In genomic region chr2:224059178-224059577, GRCh38 we compare ENCODE assay signal across 20 cellular contexts. TPM values are rescaled to one million over a fixed set of nuclear protein-coding genes. Genes with fewer than 3 reads are reported as not detected.
DNase-seq lines count a peak whose midpoint lies in the region; ATAC-seq and TF ChIP-seq lines count a peak whose summit lies in the region.
"Had no signal": no experiment of that assay in that cellular context is flagged by ENCODE, and none has a peak within 500 bp of the region (broad histone marks: within the 10 kb centered on the region; RNA-seq: fewer than 3 reads in every experiment).

No MANE protein-coding gene starts in this region.

- TF ChIP-seq CTCF in mammary epithelial cell (conservative IDR thresholded peaks at IDR 0.05 in 1 of 2, IDR thresholded peaks at IDR 0.05 in 1 of 2; ENCODE audit: extremely low read depth in 1 of 2, insufficient read depth in 1 of 2, low read depth in 1 of 2, low read length in 2 of 2) = no peak
- no peak for TF ChIP-seq CTCF in breast epithelium (IDR thresholded peaks at IDR 0.05)
- TF ChIP-seq CTCF in foreskin keratinocyte (conservative IDR thresholded peaks at IDR 0.05) = no peak
- TF ChIP-seq CTCF in tibial nerve (IDR thresholded peaks at IDR 0.05) = no peak

- H4K20me1 ChIP-seq in mammary epithelial cell (ENCODE audit: insufficient read depth, low read length) = no peaks in the 10 kb centered on the region
- H4K20me1 ChIP-seq: BLaER1 had no signal

- no peak overlapping the region for H3K27ac ChIP-seq in mammary epithelial cell (ENCODE audit: insufficient read depth, low read depth, low read length)
- H3K27ac ChIP-seq in breast epithelium = no peak overlapping the region
- no peak overlapping the region for H3K27ac ChIP-seq in foreskin keratinocyte
- H3K27ac ChIP-seq in tibial nerve = no peak overlapping the region
- H3K27ac ChIP-seq: 22Rv1, BLaER1, C4-2B had no signal

- H3K9ac ChIP-seq in mammary epithelial cell (ENCODE audit: insufficient read depth, low read length) = no peak overlapping the region
- H3K9ac ChIP-seq: BLaER1 had no signal

- H3K4me1 Mint-ChIP-seq in stimulated activated effector memory CD8-positive, alpha-beta T cell treated with anti-CD3 and anti-CD28 coated beads, Interleukin-12 subunit alpha, Interleukin-12 subunit beta, amount 100 ng/mL, for 72 hours = no peaks in the 10 kb centered on the region
- H3K4me1 Mint-ChIP-seq: B cell; CD4-positive, CD25-positive, alpha-beta regulatory T cell had no signal

- H3K4me3 Mint-ChIP-seq in stimulated activated effector memory CD8-positive, alpha-beta T cell treated with anti-CD3 and anti-CD28 coated beads, Interleukin-12 subunit alpha, Interleukin-12 subunit beta, amount 100 ng/mL, for 72 hours = no peak overlapping the region
- H3K4me3 Mint-ChIP-seq: B cell; CD4-positive, CD25-positive, alpha-beta regulatory T cell; CD8-positive, alpha-beta T cell; GM23338; H9 had no signal

- H3K27me3 ChIP-seq in mammary epithelial cell (ENCODE audit: insufficient read depth, low read length) = no peaks in the 10 kb centered on the region
- H3K27me3 ChIP-seq in breast epithelium = no peaks in the 10 kb centered on the region
- H3K27me3 ChIP-seq in foreskin keratinocyte = no peaks in the 10 kb centered on the region
- no peaks in the 10 kb centered on the region for H3K27me3 ChIP-seq in tibial nerve
- H3K27me3 ChIP-seq: BLaER1 had no signal

- WGBS in mammary epithelial cell (ENCODE audit: low coverage, missing lambda C conversion rate) = 67% methylated on average over 1 of the region's 1 CpG
- WGBS in tibial nerve, 2 donors = 80 to 82% methylated on average over 1 of the region's 1 CpG

- H3K9me3 ChIP-seq in mammary epithelial cell (replicated peaks; ENCODE audit: insufficient read depth, low read length) (peaks cover 9% of the 10 kb centered on the region), breast epithelium (no peaks in the 10 kb centered on the region), tibial nerve (no peaks in the 10 kb centered on the region)
- H3K9me3 ChIP-seq: BLaER1 had no signal

- BruUV-seq in mammary epithelial cell (replicated peaks; lab: Mats Ljungman, UMichigan) = no TSS peak

- H3K4me1 ChIP-seq in mammary epithelial cell (ENCODE audit: insufficient read depth, low read length) = peaks cover 5% of the 10 kb centered on the region
- H3K4me1 ChIP-seq in breast epithelium = no peaks in the 10 kb centered on the region
- H3K4me1 ChIP-seq in foreskin keratinocyte = no peaks in the 10 kb centered on the region
- no peaks in the 10 kb centered on the region for H3K4me1 ChIP-seq in tibial nerve
- H3K4me1 ChIP-seq: BLaER1 had no signal

- H3K79me2 ChIP-seq in mammary epithelial cell (ENCODE audit: insufficient read depth, low read length) = no peaks in the 10 kb centered on the region

- H3K4me3 ChIP-seq in mammary epithelial cell (replicated peaks in 1 of 3; ENCODE audit: insufficient read depth in 1 of 3, low read depth in 2 of 3, low read length in 3 of 3) = no peak overlapping the region
- H3K4me3 ChIP-seq in breast epithelium = no peak overlapping the region
- H3K4me3 ChIP-seq in tibial nerve = no peak overlapping the region
- H3K4me3 ChIP-seq: BLaER1, GM12878, GM23338 had no signal

- peak; percentile 85 for DNase-seq in mammary epithelial cell
- DNase-seq in breast epithelium (ENCODE audit: low spot score in 2 of 2) = no peak
- DNase-seq in foreskin keratinocyte = peak; percentile 50 to 70
- DNase-seq in stimulated activated effector memory CD8-positive, alpha-beta T cell treated with anti-CD3 and anti-CD28 coated beads, Interleukin-12 subunit alpha, Interleukin-12 subunit beta, amount 100 ng/mL, for 72 hours (ENCODE audit: low spot score in 2 of 2) = no peak
- DNase-seq in tibial nerve (ENCODE audit: low spot score in 2 of 2) = no peak
- DNase-seq: CD4-positive, CD25-positive, alpha-beta regulatory T cell; CD8-positive, alpha-beta T cell; DMS 273 treated with DMSO at 0.1 percent for 48 hours; DMS79; EL; GDM1; H9 had no signal

- TF ChIP-seq POLR2A in breast epithelium (IDR thresholded peaks at IDR 0.05) (no peak), tibial nerve (IDR thresholded peaks at IDR 0.05) (no peak)

- H3K36me3 ChIP-seq in mammary epithelial cell (ENCODE audit: insufficient read depth, low read length) = no peaks in the 10 kb centered on the region
- no peaks in the 10 kb centered on the region for H3K36me3 ChIP-seq in breast epithelium
- no peaks in the 10 kb centered on the region for H3K36me3 ChIP-seq in tibial nerve
- H3K36me3 ChIP-seq: BLaER1 had no signal

- peak overlapping the region; percentile 14 for H2AFZ ChIP-seq in mammary epithelial cell (ENCODE audit: low read depth, low read length)
- H2AFZ ChIP-seq: GM23338 had no signal

- no peaks in the 10 kb centered on the region for H3K36me3 Mint-ChIP-seq in stimulated activated effector memory CD8-positive, alpha-beta T cell treated with anti-CD3 and anti-CD28 coated beads, Interleukin-12 subunit alpha, Interleukin-12 subunit beta, amount 100 ng/mL, for 72 hours
- H3K36me3 Mint-ChIP-seq: CD4-positive, CD25-positive, alpha-beta regulatory T cell; CD8-positive, alpha-beta T cell had no signal

- no peaks in the 10 kb centered on the region for H3K9me3 Mint-ChIP-seq in stimulated activated effector memory CD8-positive, alpha-beta T cell treated with anti-CD3 and anti-CD28 coated beads, Interleukin-12 subunit alpha, Interleukin-12 subunit beta, amount 100 ng/mL, for 72 hours
- H3K9me3 Mint-ChIP-seq: GM23338 had no signal

- CTCF ChIA-PET in mammary epithelial cell (lab: Charles Lee; ENCODE audit: low non-redundant PET) = interaction anchor here (0.6 kb wide), 1 partner anchor 85 kb away, joined by 6 read pairs; no protein-coding TSS in a partner anchor

- TF ChIP-seq EP300 in tibial nerve (IDR thresholded peaks at IDR 0.05) = no peak

- in situ Hi-C loops in mammary epithelial cell (cut with MboI; ENCODE audit: low sequenced_read_pairs in 2 of 2) = no loop called here

- peak; percentile 75 for ATAC-seq in foreskin keratinocyte
- peak; percentile 39 for ATAC-seq in stimulated activated effector memory CD8-positive, alpha-beta T cell treated with anti-CD3 and anti-CD28 coated beads, Interleukin-12 subunit alpha, Interleukin-12 subunit beta, amount 100 ng/mL, for 72 hours
- no peak for ATAC-seq in GM19455 (IDR thresholded peaks at IDR 0.05; ENCODE audit: unreplicated experiment)
- ATAC-seq: CD8-positive, alpha-beta T cell; GM12878; GM23338; HCT116 had no signal

- H3K27ac Mint-ChIP-seq in stimulated activated effector memory CD8-positive, alpha-beta T cell treated with anti-CD3 and anti-CD28 coated beads, Interleukin-12 subunit alpha, Interleukin-12 subunit beta, amount 100 ng/mL, for 72 hours = no peak overlapping the region
- H3K27ac Mint-ChIP-seq: B cell; CD4-positive, CD25-positive, alpha-beta regulatory T cell; CD8-positive, alpha-beta T cell; GM23338 had no signal

- intact Hi-C loops in mammary epithelial cell (cut with micrococcal nuclease) = no loop called here
- intact Hi-C loops in breast epithelium (cut with DNase I; ENCODE audit: low total_unique reads) = no loop called here

- H3K4me2 ChIP-seq in mammary epithelial cell (ENCODE audit: insufficient read depth, low read depth, low read length) = no peak overlapping the region
- H3K4me2 ChIP-seq: BLaER1, GM23338 had no signal

- dilution Hi-C loops in mammary epithelial cell (cut with HindIII; ENCODE audit: low sequenced_read_pairs) = no loop called here

RNA-seq across cellular contexts. Expression of gene SERPINE2, which starts 20.1 kb away (rescaled TPM):
- total RNA-seq in mammary epithelial cell (100 to 1,000 TPM; 490 to 535 TPM), breast epithelium (10 to 100 TPM in 2 of 3 donors, 1 to 10 TPM in 1; 1.8 to 44.6 (median 11.9) TPM), foreskin keratinocyte (305 and 634 TPM in 2 replicates), tibial nerve (10 to 100 TPM; 25.5 to 94.5 (median 38.5) TPM)
- polyA plus RNA-seq in mammary epithelial cell (307 TPM), foreskin keratinocyte (244 and 452 TPM in 2 replicates)
- polyA minus RNA-seq in mammary epithelial cell = 235 TPM

Comparison
In these comparisons a context has a peak if more than half of its experiments do, and no peak if none do; other contexts are left out.
1. DNase-seq: peak in mammary epithelial cell (single experiment) and foreskin keratinocyte (2 of 2); none in breast epithelium (0 of 2), stimulated activated effector memory CD8-positive, alpha-beta T cell treated with anti-CD3 and anti-CD28 coated beads, Interleukin-12 subunit alpha, Interleukin-12 subunit beta, amount 100 ng/mL, for 72 hours (0 of 2) and tibial nerve (0 of 2).